ENCODE assay signal across 13 cellular contexts in the genomic region with DNA sequence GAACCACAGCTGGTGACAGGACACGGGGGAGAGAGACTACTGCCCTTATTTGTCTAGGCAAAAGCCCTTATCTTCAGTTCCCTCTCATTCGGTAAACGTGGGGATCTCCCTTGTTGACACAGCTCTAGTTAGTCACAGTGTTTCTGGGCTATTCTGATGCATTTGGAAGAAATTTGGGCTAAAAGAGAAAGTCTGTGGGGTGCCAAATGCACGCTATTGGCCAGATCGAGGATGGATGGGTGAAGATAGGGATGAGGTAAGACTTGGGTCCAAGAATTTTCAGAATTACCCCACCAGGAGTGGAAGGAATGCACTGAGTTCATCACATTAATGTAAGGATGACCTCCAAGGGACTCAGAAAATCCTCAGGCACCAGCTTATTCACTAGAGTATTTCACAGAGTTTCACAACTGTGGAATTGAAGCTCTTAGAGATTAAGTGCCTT. TPM values are rescaled to one million over a fixed set of nuclear protein-coding genes. Genes with fewer than 3 reads are reported as not detected.
DNase-seq lines count a peak whose midpoint lies in the region; ATAC-seq, FAIRE-seq and TF ChIP-seq lines count a peak whose summit lies in the region.
"Had no signal": no experiment of that assay in that cellular context is flagged by ENCODE, and none has a peak within 500 bp of the region (broad histone marks: within the 10 kb centered on the region; RNA-seq: fewer than 3 reads in every experiment).

No MANE protein-coding gene starts in this region.

- 54 to 68% (median 56%) methylated on average over 5 of the region's 5 CpGs for WGBS in small intestine, 3 donors

- H3K36me3 ChIP-seq in Karpas-422 (ENCODE audit: insufficient read depth, low read length) (no peaks in the 10 kb centered on the region), small intestine (ENCODE audit: control insufficient read depth in 2 of 2, insufficient read depth in 2 of 2, low read length in 2 of 2) (no peaks in the 10 kb centered on the region)

- H3K27me3 ChIP-seq in layer of hippocampus (ENCODE audit: control insufficient read depth, insufficient read depth, low read length) (no peaks in the 10 kb centered on the region), Karpas-422 (ENCODE audit: low read length) (no peaks in the 10 kb centered on the region), small intestine (ENCODE audit: control insufficient read depth in 2 of 2, insufficient read depth in 2 of 2, low read length in 2 of 2) (no peaks in the 10 kb centered on the region)

- no peaks in the 10 kb centered on the region for H4K20me1 ChIP-seq in Karpas-422 (ENCODE audit: insufficient read depth, low read depth, low read length)

- H3K9me3 ChIP-seq in Karpas-422 (ENCODE audit: low read length) (no peaks in the 10 kb centered on the region), small intestine (ENCODE audit: control insufficient read depth, low read depth) (no peaks in the 10 kb centered on the region)
- H3K9me3 ChIP-seq: left ventricle myocardium inferior had no signal

- H3K4me1 ChIP-seq in Karpas-422 (ENCODE audit: low read length) (peaks cover 4% of the 10 kb centered on the region; the same call in 1 of the 2 replicates), small intestine (ENCODE audit: control insufficient read depth in 2 of 2, insufficient read depth in 1 of 2, low read depth in 1 of 2, low read length in 1 of 2) (peaks cover 0 to 2% of the 10 kb centered on the region in 2 donors)

- FAIRE-seq in small intestine (lab: Jason Lieb, UNC), result no peak

- no peak overlapping the region for H3K4me3 ChIP-seq in Karpas-422 (ENCODE audit: low read length)
- no peak overlapping the region for H3K4me3 ChIP-seq in small intestine (ENCODE audit: low read depth in 1 of 2, low read length in 2 of 2)
- H3K4me3 ChIP-seq: left ventricle myocardium inferior had no signal

- H3K27ac ChIP-seq in layer of hippocampus (ENCODE audit: low read depth, low read length) (peak overlapping the region; percentile 31), Karpas-422 (ENCODE audit: low read length) (no peak overlapping the region), small intestine (ENCODE audit: low read depth in 1 of 2, low read length in 1 of 2) (no peak overlapping the region)
- H3K27ac ChIP-seq: left ventricle myocardium inferior had no signal

- DNase-seq in AG09319 (ENCODE audit: extremely low read depth, low read depth) (peak; percentile 32), RPMI7951 (ENCODE audit: low read depth) (peak; percentile 77), Karpas-422 (no peak), small intestine (no peak)
- no peak for DNase-seq in stimulated activated CD4-positive, alpha-beta T cell treated with anti-CD3 and anti-CD28 coated beads, Interleukin-12 subunit alpha, Interleukin-12 subunit beta, amount 100 ng/mL, for 4 hours
- no peak for DNase-seq in stimulated activated naive CD8-positive, alpha-beta T cell treated with anti-CD3 and anti-CD28 coated beads, Interleukin-15, Interleukin-2, amounts not matched to agents 100 U/mL and 50 U/mL, for 24 hours
- DNase-seq: CD4-positive, alpha-beta memory T cell; dermis blood vessel endothelial cell; left ventricle myocardium inferior; OCI-M1; stimulated activated CD4-positive, alpha-beta T cell treated with anti-CD3 and anti-CD28 coated beads, Interleukin-2, amount 100 ng/mL, for 24 hours had no signal

- H2AFZ ChIP-seq in Karpas-422 (ENCODE audit: low read length), result no peak overlapping the region

- H3K79me2 ChIP-seq in Karpas-422 (ENCODE audit: low read length), result no peaks in the 10 kb centered on the region

- TF ChIP-seq CTCF in AG09319 (IDR thresholded peaks at IDR 0.05; ENCODE audit: low read depth, low read length), result no peak

- no peaks in the 10 kb centered on the region for H3K9me2 ChIP-seq in Karpas-422 (replicated peaks; ENCODE audit: insufficient read depth, low read length)

- no peak overlapping the region for H3K4me2 ChIP-seq in Karpas-422 (ENCODE audit: low read depth, low read length, poor library complexity, severe bottlenecking)

- no peak overlapping the region for H3K9ac ChIP-seq in Karpas-422 (ENCODE audit: low read length)

- ATAC-seq in GM21576 (IDR thresholded peaks at IDR 0.05; ENCODE audit: unreplicated experiment), result peak; percentile 82
- no peak for ATAC-seq in stimulated activated naive CD8-positive, alpha-beta T cell treated with anti-CD3 and anti-CD28 coated beads, Interleukin-15, Interleukin-2, amounts not matched to agents 100 U/mL and 50 U/mL, for 24 hours

RNA-seq across cellular contexts. Expression of gene NRP2, which starts 49.2 kb away (rescaled TPM):
- 57.7 and 73.5 TPM in 2 replicates for total RNA-seq in RPMI7951 (2014; rRNA removed; shearing (Covaris generic))
- total RNA-seq in Karpas-422 (2014; rRNA removed; shearing (Covaris generic); ENCODE audit: low replicate concordance), result 4.4 and 7.2 TPM in 2 replicates
- 1 to 10 TPM in 1 of 3 donors, under 1 TPM in 2; 0.81 to 9.0 (median 0.89) TPM for polyA plus RNA-seq in small intestine
- polyA plus RNA-seq: CD4-positive, alpha-beta memory T cell had no signal

Comparison
In these comparisons a context has a peak if more than half of its experiments do, and no peak if none do; other contexts are left out.
1. DNase-seq: peak in AG09319 (single experiment) and RPMI7951 (single experiment); none in Karpas-422 (single experiment), small intestine (single experiment), stimulated activated CD4-positive, alpha-beta T cell treated with anti-CD3 and anti-CD28 coated beads, Interleukin-12 subunit alpha, Interleukin-12 subunit beta, amount 100 ng/mL, for 4 hours (single experiment) and stimulated activated naive CD8-positive, alpha-beta T cell treated with anti-CD3 and anti-CD28 coated beads, Interleukin-15, Interleukin-2, amounts not matched to agents 100 U/mL and 50 U/mL, for 24 hours (single experiment).